ENCODE assay signal across 31 cellular contexts in genomic region chr14:70107309-70107708, GRCh38.
"Had no signal": no experiment of that assay in that cellular context is flagged by ENCODE, and none has a peak within 500 bp of the region (broad histone marks: within the 10 kb centered on the region; RNA-seq: fewer than 3 reads in every experiment).

No MANE protein-coding gene starts in this region.

- H3K4me3 ChIP-seq: adrenal gland, cardiac muscle cell had no signal

- H3K4me1 ChIP-seq: adrenal gland had no signal

- H3K9me3 ChIP-seq: adrenal gland had no signal

- H3K36me3 ChIP-seq: adrenal gland, cardiac muscle cell had no signal

- H3K27ac ChIP-seq: adrenal gland, cardiac muscle cell, VCaP had no signal

- DNase-seq: activated B cell treated with CpG ODN at 0.5 μM for 24 hours; activated CD4-positive, alpha-beta memory T cell treated with anti-CD3 and anti-CD28 coated beads for 36 hours; activated CD4-positive, alpha-beta T cell treated with anti-CD3 and anti-CD28 coated beads for 4 hours; activated CD4-positive, alpha-beta T cell treated with anti-CD3 and anti-CD28 coated beads, Interleukin-2, amount 10 ng/mL, durations not matched to agents 24 days and 14 days; activated CD4-positive, alpha-beta T cell treated with anti-CD3 and anti-CD28 coated beads, Interleukin-2, amount 50 U/mL, for 1 hour; activated CD4-positive, alpha-beta T cell treated with anti-CD3 and anti-CD28 coated beads, Interleukin-2, amount 50 U/mL, for 4 hours; activated CD4-positive, CD25-positive, alpha-beta regulatory T cell treated with anti-CD3 and anti-CD28 coated beads, Interleukin-2, amount 50 U/mL, for 72 hours; activated CD8-positive, alpha-beta memory T cell treated with anti-CD3 and anti-CD28 coated beads, Interleukin-2, amount 50 U/mL, for 4 hours; activated CD8-positive, alpha-beta T cell treated with anti-CD3 and anti-CD28 coated beads for 36 hours; activated effector memory CD4-positive, alpha-beta T cell treated with anti-CD3 and anti-CD28 coated beads, Interleukin-2, amount 50 U/mL, for 16 hours; activated gamma-delta T cell treated with Interleukin-2 at 50 U/mL for 16 hours; activated naive CD4-positive, alpha-beta T cell; activated naive CD4-positive, alpha-beta T cell treated with anti-CD3 and anti-CD28 coated beads for 36 hours; activated naive CD4-positive, alpha-beta T cell treated with anti-CD3 and anti-CD28 coated beads, Interleukin-2, amount 50 U/mL, for 16 hours; activated naive CD8-positive, alpha-beta T cell treated with anti-CD3 and anti-CD28 coated beads for 36 hours; activated T-cell treated with anti-CD3 and anti-CD28 coated beads for 4 hours; activated T-cell treated with anti-CD3 and anti-CD28 coated beads, Interleukin-2, amount 50 U/mL, for 1 hour; activated T-cell treated with anti-CD3 and anti-CD28 coated beads, Interleukin-2, amount 50 U/mL, for 4 hours; activated T-cell treated with anti-CD3 and anti-CD28 coated beads, Interleukin-2, amount 50 U/mL, for 72 hours; adrenal gland; amniotic stem cell; aorta; caudate nucleus; cerebellar nuclear complex; T-helper 1 cell; T-helper 2 cell; T-helper 9 cell had no signal

- ATAC-seq: activated CD8-positive, alpha-beta T cell treated with anti-CD3 and anti-CD28 coated beads for 36 hours; activated naive CD4-positive, alpha-beta T cell treated with anti-CD3 and anti-CD28 coated beads, Interleukin-2, amount 50 U/mL, for 72 hours; activated T-cell treated with anti-CD3 and anti-CD28 coated beads, Interleukin-2, amount 50 U/mL, for 4 hours; activated T-cell treated with anti-CD3 and anti-CD28 coated beads, Interleukin-2, amount 50 U/mL, for 72 hours; activated T-helper 17 cell treated with anti-CD3 and anti-CD28 coated beads, Interleukin-2, amount 50 U/mL, for 72 hours had no signal
